In genomic region chr9:129756191-129756590, GRCh38 we compare ENCODE assay signal across 32 cellular contexts.
"Had no signal": no experiment of that assay in that cellular context is flagged by ENCODE, and none has a peak within 500 bp of the region (broad histone marks: within the 10 kb centered on the region; RNA-seq: fewer than 3 reads in every experiment).

No MANE protein-coding gene starts in this region.

- H3K4me3 Mint-ChIP-seq: activated B cell treated with CpG ODN at 0.5 μM for 24 hours; activated CD8-positive, alpha-beta T cell treated with anti-CD3 and anti-CD28 coated beads for 36 hours; activated naive CD4-positive, alpha-beta T cell treated with anti-CD3 and anti-CD28 coated beads for 36 hours; activated naive CD8-positive, alpha-beta T cell treated with anti-CD3 and anti-CD28 coated beads for 36 hours; activated naive CD8-positive, alpha-beta T cell treated with anti-CD3 and anti-CD28 coated beads, Interleukin-2, amount 50 U/mL, for 24 hours; activated T-cell treated with anti-CD3 and anti-CD28 coated beads, Interleukin-2, amount 50 U/mL, for 4 hours; activated T-helper 17 cell treated with anti-CD3 and anti-CD28 coated beads, Interleukin-2, amount 50 U/mL, for 72 hours; brain; central memory CD8-positive, alpha-beta T cell; endodermal cell; T-helper 17 cell; T-helper 2 cell treated with Interferon-gamma antibody and Interleukin-4, amounts not matched to agents 5 μg/mL and 100 μg/mL, for 36 hours had no signal

- H3K4me3 ChIP-seq: ascending aorta, breast epithelium, cardiac muscle cell, coronary artery, dorsolateral prefrontal cortex had no signal

- H3K36me3 ChIP-seq: ascending aorta, breast epithelium, cardiac muscle cell, WERI-Rb-1 had no signal

- H3K36me3 Mint-ChIP-seq: activated naive CD4-positive, alpha-beta T cell treated with anti-CD3 and anti-CD28 coated beads, Interleukin-2, amount 50 U/mL, for 24 hours; activated naive CD8-positive, alpha-beta T cell treated with anti-CD3 and anti-CD28 coated beads for 36 hours; brain had no signal

- H3K27ac ChIP-seq: ascending aorta, breast epithelium, cardiac muscle cell, coronary artery, dorsolateral prefrontal cortex, WERI-Rb-1 had no signal

- H3K27me3 ChIP-seq: ascending aorta, breast epithelium, cardiac muscle cell had no signal

- ATAC-seq: activated CD4-positive, CD25-positive, alpha-beta regulatory T cell treated with anti-CD3 and anti-CD28 coated beads, Interleukin-2, amount 50 U/mL, for 24 hours; activated CD8-positive, alpha-beta T cell treated with anti-CD3 and anti-CD28 coated beads for 36 hours; activated naive CD8-positive, alpha-beta T cell treated with anti-CD3 and anti-CD28 coated beads, Interleukin-2, amount 50 U/mL, for 24 hours; activated T-cell treated with anti-CD3 and anti-CD28 coated beads, Interleukin-2, amount 50 U/mL, for 4 hours; activated T-helper 17 cell treated with anti-CD3 and anti-CD28 coated beads, Interleukin-2, amount 50 U/mL, for 72 hours; esophagus mucosa; T-helper 17 cell had no signal

- H3K9me3 Mint-ChIP-seq: activated B cell treated with CpG ODN at 0.5 μM for 24 hours; activated CD8-positive, alpha-beta T cell treated with anti-CD3 and anti-CD28 coated beads for 36 hours; activated naive CD4-positive, alpha-beta T cell treated with anti-CD3 and anti-CD28 coated beads for 36 hours; activated naive CD4-positive, alpha-beta T cell treated with anti-CD3 and anti-CD28 coated beads, Interleukin-2, amount 50 U/mL, for 24 hours; activated naive CD8-positive, alpha-beta T cell treated with anti-CD3 and anti-CD28 coated beads for 36 hours; activated naive CD8-positive, alpha-beta T cell treated with anti-CD3 and anti-CD28 coated beads, Interleukin-2, amount 50 U/mL, for 24 hours; activated T-cell treated with anti-CD3 and anti-CD28 coated beads, Interleukin-2, amount 50 U/mL, for 4 hours; activated T-helper 17 cell treated with anti-CD3 and anti-CD28 coated beads, Interleukin-2, amount 50 U/mL, for 72 hours; brain; central memory CD8-positive, alpha-beta T cell; dendritic cell treated with granulocyte-macrophage colony-stimulating factor and Interleukin-4, amounts not matched to agents 40 ng/mL and 50 ng/mL, for 4 days; endodermal cell; T-helper 2 cell treated with Interferon-gamma antibody and Interleukin-4, amounts not matched to agents 5 μg/mL and 100 μg/mL, for 36 hours had no signal

- H3K27ac Mint-ChIP-seq: activated B cell treated with CpG ODN at 0.5 μM for 24 hours; activated CD8-positive, alpha-beta T cell treated with anti-CD3 and anti-CD28 coated beads for 36 hours; activated naive CD4-positive, alpha-beta T cell treated with anti-CD3 and anti-CD28 coated beads for 36 hours; activated naive CD4-positive, alpha-beta T cell treated with anti-CD3 and anti-CD28 coated beads, Interleukin-2, amount 50 U/mL, for 24 hours; activated naive CD8-positive, alpha-beta T cell treated with anti-CD3 and anti-CD28 coated beads for 36 hours; activated naive CD8-positive, alpha-beta T cell treated with anti-CD3 and anti-CD28 coated beads, Interleukin-2, amount 50 U/mL, for 24 hours; activated T-helper 17 cell treated with anti-CD3 and anti-CD28 coated beads, Interleukin-2, amount 50 U/mL, for 72 hours; brain; endodermal cell; T-helper 17 cell; T-helper 2 cell treated with Interferon-gamma antibody and Interleukin-4, amounts not matched to agents 5 μg/mL and 100 μg/mL, for 36 hours had no signal

- H3K9me3 ChIP-seq: ascending aorta, breast epithelium had no signal

- H3K27me3 Mint-ChIP-seq: activated naive CD4-positive, alpha-beta T cell treated with anti-CD3 and anti-CD28 coated beads, Interleukin-2, amount 50 U/mL, for 24 hours had no signal

- DNase-seq: activated B cell treated with CpG ODN at 0.5 μM for 24 hours; activated CD4-positive, alpha-beta T cell treated with anti-CD3 and anti-CD28 coated beads for 48 hours; activated CD4-positive, alpha-beta T cell treated with anti-CD3 and anti-CD28 coated beads, Interleukin-2, amount 50 U/mL, for 1 hour; activated CD4-positive, alpha-beta T cell treated with anti-CD3 and anti-CD28 coated beads, Interleukin-2, amount 50 U/mL, for 48 hours; activated CD8-positive, alpha-beta memory T cell treated with anti-CD3 and anti-CD28 coated beads for 24 hours; activated CD8-positive, alpha-beta T cell treated with anti-CD3 and anti-CD28 coated beads for 36 hours; activated effector memory CD4-positive, alpha-beta T cell treated with Interleukin-2 at 50 U/mL for 16 hours; activated naive CD4-positive, alpha-beta T cell treated with anti-CD3 and anti-CD28 coated beads for 36 hours; activated naive CD8-positive, alpha-beta T cell treated with anti-CD3 and anti-CD28 coated beads for 36 hours; activated naive CD8-positive, alpha-beta T cell treated with anti-CD3 and anti-CD28 coated beads, Interleukin-2, amount 50 U/mL, for 24 hours; activated T-cell treated with anti-CD3 and anti-CD28 coated beads, Interleukin-2, amount 50 U/mL, for 4 hours; dorsolateral prefrontal cortex; effector memory CD4-positive, alpha-beta T cell; endodermal cell; foreskin fibroblast; head of caudate nucleus; T-helper 1 cell; T-helper 17 cell; T1000; WERI-Rb-1 had no signal
